16 cellular contexts compared by ENCODE assay signal in genomic region chrX:69614896-69615295, GRCh38. TPM values are rescaled to one million over a fixed set of nuclear protein-coding genes. Genes with fewer than 3 reads are reported as not detected.
DNase-seq lines count a peak whose midpoint lies in the region; ATAC-seq and TF ChIP-seq lines count a peak whose summit lies in the region.
"Had no signal": no experiment of that assay in that cellular context is flagged by ENCODE, and none has a peak within 500 bp of the region (broad histone marks: within the 10 kb centered on the region; RNA-seq: fewer than 3 reads in every experiment).

No MANE protein-coding gene starts in this region.

- intact Hi-C loops in CD4-positive, alpha-beta T cell (cut with DNase I, micrococcal nuclease): no loop called here
- intact Hi-C loops in activated CD4-positive, alpha-beta memory T cell treated with anti-CD3 and anti-CD28 coated beads for 36 hours (cut with micrococcal nuclease): loop anchor here (5.0 kb wide), 5 partner anchors 123 to 788 kb away; partner anchors contain the start of genes EFNB1 and IGBP1

- peaks cover 3% of the 10 kb centered on the region for H3K27me3 ChIP-seq in CD4-positive, alpha-beta T cell (ENCODE audit: control insufficient read depth, insufficient read depth, low read length)
- peaks cover 18% of the 10 kb centered on the region for H3K27me3 ChIP-seq in HUES6 (ENCODE audit: control insufficient read depth, insufficient read depth, low read length)
- no peaks in the 10 kb centered on the region for H3K27me3 ChIP-seq in endodermal cell (ENCODE audit: control insufficient read depth, insufficient read depth, low read length, poor library complexity, severe bottlenecking)
- H3K27me3 ChIP-seq: tibial artery had no signal

- H3K9me3 Mint-ChIP-seq in CD4-positive, alpha-beta T cell: no peaks in the 10 kb centered on the region
- H3K9me3 Mint-ChIP-seq in endodermal cell: peaks cover 36% of the 10 kb centered on the region
- H3K9me3 Mint-ChIP-seq in neural crest cell: peaks cover 3% of the 10 kb centered on the region
- no peaks in the 10 kb centered on the region for H3K9me3 Mint-ChIP-seq in activated CD4-positive, alpha-beta memory T cell treated with anti-CD3 and anti-CD28 coated beads for 36 hours

- H3K4me3 Mint-ChIP-seq in CD4-positive, alpha-beta T cell: peak overlapping the region; percentile 48
- H3K4me3 Mint-ChIP-seq in endodermal cell (peak overlapping the region; percentile 79), neural crest cell (peak overlapping the region; percentile 82)
- no peak overlapping the region for H3K4me3 Mint-ChIP-seq in activated CD4-positive, alpha-beta memory T cell treated with anti-CD3 and anti-CD28 coated beads for 36 hours

- POLR2A ChIA-PET in CD4-positive, alpha-beta T cell (lab: Charles Lee): no interaction called here
- POLR2A ChIA-PET in activated CD4-positive, alpha-beta memory T cell treated with anti-CD3 and anti-CD28 coated beads for 36 hours (lab: Charles Lee): no interaction called here

- no peak for ATAC-seq in CD4-positive, alpha-beta T cell (ENCODE audit: poor library complexity)
- ATAC-seq in HG02763 (IDR thresholded peaks at IDR 0.05; ENCODE audit: unreplicated experiment) (no peak), GM19452 (IDR thresholded peaks at IDR 0.05; ENCODE audit: unreplicated experiment) (no peak)

- H3K4me1 Mint-ChIP-seq in CD4-positive, alpha-beta T cell (ENCODE audit: low read depth): no peaks in the 10 kb centered on the region
- H3K4me1 Mint-ChIP-seq in endodermal cell: peaks cover 4% of the 10 kb centered on the region
- peaks cover 16% of the 10 kb centered on the region for H3K4me1 Mint-ChIP-seq in neural crest cell
- peaks cover 12% of the 10 kb centered on the region for H3K4me1 Mint-ChIP-seq in activated CD4-positive, alpha-beta memory T cell treated with anti-CD3 and anti-CD28 coated beads for 36 hours (ENCODE audit: low read depth)

- H3K36me3 Mint-ChIP-seq in CD4-positive, alpha-beta T cell (ENCODE audit: low read depth): no peaks in the 10 kb centered on the region
- no peaks in the 10 kb centered on the region for H3K36me3 Mint-ChIP-seq in endodermal cell (ENCODE audit: low read depth)
- no peaks in the 10 kb centered on the region for H3K36me3 Mint-ChIP-seq in neural crest cell (ENCODE audit: low read depth)
- H3K36me3 Mint-ChIP-seq in activated CD4-positive, alpha-beta memory T cell treated with anti-CD3 and anti-CD28 coated beads for 36 hours: no peaks in the 10 kb centered on the region
- H3K36me3 Mint-ChIP-seq: activated CD8-positive, alpha-beta memory T cell treated with anti-CD3 and anti-CD28 coated beads, Interleukin-2, amount 10 ng/mL, durations not matched to agents 7 days and 5 days had no signal

- CTCF ChIA-PET in CD4-positive, alpha-beta T cell (lab: Charles Lee): no interaction called here
- CTCF ChIA-PET in activated CD4-positive, alpha-beta memory T cell treated with anti-CD3 and anti-CD28 coated beads for 36 hours (lab: Charles Lee): no interaction called here

- no peak for TF ChIP-seq CTCF in CD4-positive, alpha-beta T cell (IDR thresholded peaks at IDR 0.05)
- TF ChIP-seq CTCF in endodermal cell (conservative IDR thresholded peaks at IDR 0.05) (no peak), neural crest cell (conservative IDR thresholded peaks at IDR 0.05) (no peak)

- H3K27me3 Mint-ChIP-seq in CD4-positive, alpha-beta T cell: peaks cover 23% of the 10 kb centered on the region
- H3K27me3 Mint-ChIP-seq in endodermal cell (ENCODE audit: insufficient read depth) (peaks cover 3% of the 10 kb centered on the region), neural crest cell (ENCODE audit: low read depth) (peaks cover 19% of the 10 kb centered on the region)
- H3K27me3 Mint-ChIP-seq in activated CD4-positive, alpha-beta memory T cell treated with anti-CD3 and anti-CD28 coated beads for 36 hours: peaks cover 4% of the 10 kb centered on the region

- no peak overlapping the region for H3K27ac Mint-ChIP-seq in CD4-positive, alpha-beta T cell
- H3K27ac Mint-ChIP-seq in endodermal cell (no peak overlapping the region), neural crest cell (ENCODE audit: unreplicated experiment) (no peak overlapping the region)
- H3K27ac Mint-ChIP-seq in activated CD4-positive, alpha-beta memory T cell treated with anti-CD3 and anti-CD28 coated beads for 36 hours: no peak overlapping the region
- H3K27ac Mint-ChIP-seq: activated CD8-positive, alpha-beta memory T cell treated with anti-CD3 and anti-CD28 coated beads, Interleukin-2, amount 10 ng/mL, durations not matched to agents 7 days and 5 days had no signal

- H3K4me1 ChIP-seq in HUES6 (ENCODE audit: control insufficient read depth, insufficient read depth, low read length) (peaks cover 2% of the 10 kb centered on the region; the same call in 1 of the 2 replicates), endodermal cell (ENCODE audit: control insufficient read depth, insufficient read depth, low read length) (no peaks in the 10 kb centered on the region)

- H3K4me3 ChIP-seq in HUES6 (ENCODE audit: low read depth, low read length) (peak overlapping the region; percentile 69; the same call in 1 of the 2 replicates), endodermal cell (ENCODE audit: low read length) (peak overlapping the region; percentile 78)

- H3K9ac ChIP-seq in HUES6 (ENCODE audit: low read length): no peak overlapping the region
- no peak overlapping the region for H3K9ac ChIP-seq in endodermal cell (ENCODE audit: extremely low read depth, low read length, poor library complexity, severe bottlenecking)

- no peak overlapping the region for H3K27ac ChIP-seq in CD4-positive, alpha-beta T cell (ENCODE audit: low read depth, low read length)
- H3K27ac ChIP-seq in HUES6 (ENCODE audit: low read depth, low read length) (no peak overlapping the region), endodermal cell (ENCODE audit: low read depth, low read length) (no peak overlapping the region)

- no peak for DNase-seq in CD4-positive, alpha-beta T cell
- DNase-seq in endodermal cell: no peak
- DNase-seq in neural crest cell (ENCODE audit: low read depth, low spot score): no peak
- DNase-seq in NCI-H748 (lab: John Stamatoyannopoulos, UW; ENCODE audit: unreplicated experiment): no peak
- DNase-seq in activated CD4-positive, alpha-beta memory T cell treated with anti-CD3 and anti-CD28 coated beads for 36 hours: no peak
- DNase-seq: activated CD8-positive, alpha-beta memory T cell treated with anti-CD3 and anti-CD28 coated beads, Interleukin-2, amount 10 ng/mL, durations not matched to agents 7 days and 5 days; activated effector memory CD4-positive, alpha-beta T cell treated with Interleukin-2 at 50 U/mL for 16 hours; AML-193; NCI-H1417; SHP77 treated with DMSO at 0.1 percent for 48 hours; stimulated activated CD4-positive, alpha-beta T cell treated with anti-CD3 and anti-CD28 coated beads, Interleukin-12 subunit alpha, Interleukin-12 subunit beta, amount 100 ng/mL, for 4 hours; T-helper 2 cell; tibial artery had no signal

- H3K36me3 ChIP-seq in HUES6 (ENCODE audit: control insufficient read depth, insufficient read depth, low read length) (no peaks in the 10 kb centered on the region), endodermal cell (ENCODE audit: control insufficient read depth, insufficient read depth, low read length) (peaks cover 9% of the 10 kb centered on the region)
- H3K36me3 ChIP-seq: tibial artery had no signal

- no peaks in the 10 kb centered on the region for H3K9me3 ChIP-seq in CD4-positive, alpha-beta T cell (ENCODE audit: control insufficient read depth, low read length)
- H3K9me3 ChIP-seq in HUES6 (ENCODE audit: control insufficient read depth, insufficient read depth, low read depth, low read length) (peaks cover 3% of the 10 kb centered on the region; the same call in 1 of the 2 replicates), endodermal cell (ENCODE audit: control insufficient read depth, low read length) (no peaks in the 10 kb centered on the region)
- H3K9me3 ChIP-seq: tibial artery had no signal

- 75 to 100% methylated on average over 1 to 4 of the region's 4 CpGs for WGBS in endodermal cell (ENCODE audit: insufficient coverage in 1 of 2, insufficient read length in 1 of 2), 2 experiments

RNA-seq across cellular contexts. Expression of gene EDA, which starts 1.0 kb away (rescaled TPM):
- 1 to 10 TPM; 1.5 to 2.4 TPM for total RNA-seq in CD4-positive, alpha-beta T cell
- total RNA-seq in endodermal cell: 10 to 100 TPM; 59.0 to 70.6 TPM
- polyA plus RNA-seq in endodermal cell (2013, experiment 1 of 2): 12.3 TPM
- 15.9 TPM for polyA plus RNA-seq in endodermal cell (2013, experiment 2 of 2)
- 1.8 and 2.5 TPM in 2 replicates for total RNA-seq in neural crest cell
- total RNA-seq in activated CD4-positive, alpha-beta memory T cell treated with anti-CD3 and anti-CD28 coated beads for 36 hours: 1 to 10 TPM; 3.3 to 4.2 TPM

Comparison
In these comparisons a context has a peak if more than half of its experiments do, and no peak if none do; other contexts are left out.
1. RNA of gene EDA, which starts 1.0 kb away (total RNA-seq): 59.0 to 70.6 TPM in endodermal cell; 3.3 to 4.2 TPM in activated CD4-positive, alpha-beta memory T cell treated with anti-CD3 and anti-CD28 coated beads for 36 hours, 1.8 to 2.5 TPM in neural crest cell and 1.5 to 2.4 TPM in CD4-positive, alpha-beta T cell; every median in the first group is over 10 times any median in the second.